In genomic region chr7:17971392-17971791, GRCh38 we compare ENCODE assay signal across 16 cellular contexts. TPM values are rescaled to one million over a fixed set of nuclear protein-coding genes. Genes with fewer than 3 reads are reported as not detected.
DNase-seq lines count a peak whose midpoint lies in the region; ATAC-seq, FAIRE-seq and TF ChIP-seq lines count a peak whose summit lies in the region.
"Had no signal": no experiment of that assay in that cellular context is flagged by ENCODE, and none has a peak within 500 bp of the region (broad histone marks: within the 10 kb centered on the region; RNA-seq: fewer than 3 reads in every experiment).

No MANE protein-coding gene starts in this region.

- H3K27me3 ChIP-seq in DND-41 (ENCODE audit: insufficient read depth, low read length, poor library complexity) (no peaks in the 10 kb centered on the region), Panc1 (ENCODE audit: control insufficient read depth, insufficient read depth, low read length) (peaks cover 7% of the 10 kb centered on the region; the same call in 1 of the 2 replicates), fibroblast of lung (ENCODE audit: control insufficient read depth, insufficient read depth, low read length) (no peaks in the 10 kb centered on the region)

- H3K9ac ChIP-seq in DND-41 (ENCODE audit: low read depth, low read length) (no peak overlapping the region), fibroblast of lung (ENCODE audit: insufficient read depth, low read length) (no peak overlapping the region)

- H3K79me2 ChIP-seq in DND-41 (ENCODE audit: insufficient read depth, low read length) (no peaks in the 10 kb centered on the region), fibroblast of lung (ENCODE audit: control insufficient read depth, insufficient read depth, low read length) (no peaks in the 10 kb centered on the region)

- 6% methylated on average over 1 of the region's 1 CpG for WGBS in A549 (ENCODE audit: missing lambda C conversion rate)

- no TSS peak for BruUV-seq in Panc1 (replicated peaks; lab: Mats Ljungman, UMichigan)

- peak; percentile 33 to 46; a peak in 4 of 5 replicates for TF ChIP-seq RAD21 in A549 (conservative IDR thresholded peaks at IDR 0.05 in 1 of 2, IDR thresholded peaks at IDR 0.05 in 1 of 2)

- H3K4me1 ChIP-seq in A549 (no peaks in the 10 kb centered on the region), DND-41 (ENCODE audit: insufficient read depth, low read length) (no peaks in the 10 kb centered on the region), Panc1 (ENCODE audit: control insufficient read depth, insufficient read depth, low read length) (no peaks in the 10 kb centered on the region), fibroblast of lung (ENCODE audit: control insufficient read depth, extremely low read depth, insufficient read depth, low read length) (no peaks in the 10 kb centered on the region)
- H3K4me1 ChIP-seq: gastrocnemius medialis, lower lobe of right lung had no signal

- intact Hi-C loops in Panc1 (cut with micrococcal nuclease; ENCODE audit: unreplicated experiment), result loop anchor here (10.0 kb wide), 1 partner anchor 373 kb away; no protein-coding TSS in a partner anchor

- H3K4me3 ChIP-seq in A549 (no peak overlapping the region), DND-41 (ENCODE audit: low read depth in 1 of 2, low read length in 2 of 2) (no peak overlapping the region), Panc1 (ENCODE audit: low read depth in 2 of 2, low read length in 2 of 2) (no peak overlapping the region), fibroblast of lung (replicated peaks in 1 of 4; ENCODE audit: control extremely low read depth in 1 of 4, insufficient read depth in 1 of 4, low read depth in 3 of 4, low read length in 4 of 4) (no peak overlapping the region)
- H3K4me3 ChIP-seq: gastrocnemius medialis, GM12878, lower lobe of right lung had no signal

- H2AFZ ChIP-seq in DND-41 (ENCODE audit: low read depth, low read length), result no peak overlapping the region
- no peak overlapping the region for H2AFZ ChIP-seq in fibroblast of lung (ENCODE audit: low read length)

- DNase-seq in A549 (ENCODE audit: low read depth in 1 of 2, low spot score in 1 of 2), result no peak
- DNase-seq in DND-41, result no peak
- DNase-seq in Panc1 (ENCODE audit: low read depth, low spot score), result no peak
- DNase-seq in fibroblast of lung (ENCODE audit: low read depth in 2 of 2), result peak; percentile 27 to 50
- DNase-seq in NCI-H226, result no peak
- DNase-seq: activated CD4-positive, alpha-beta T cell treated with anti-CD3 and anti-CD28 coated beads, Interleukin-2, amount 10 ng/mL, durations not matched to agents 24 days and 14 days; activated effector memory CD4-positive, alpha-beta T cell treated with anti-CD3 and anti-CD28 coated beads, Interleukin-2, amount 50 U/mL, for 16 hours; gastrocnemius medialis; lower lobe of right lung; MM.1S; NCI-H524 treated with DMSO at 0.1 percent for 48 hours had no signal

- no peaks in the 10 kb centered on the region for H3K9me3 ChIP-seq in A549
- H3K9me3 ChIP-seq in DND-41 (ENCODE audit: insufficient read depth, low read length, severe bottlenecking), result no peaks in the 10 kb centered on the region
- H3K9me3 ChIP-seq in Panc1 (ENCODE audit: control insufficient read depth, insufficient read depth, low read depth, low read length), result no peaks in the 10 kb centered on the region
- no peaks in the 10 kb centered on the region for H3K9me3 ChIP-seq in fibroblast of lung (ENCODE audit: control insufficient read depth, insufficient read depth, low read depth, low read length)
- H3K9me3 ChIP-seq: gastrocnemius medialis, lower lobe of right lung had no signal

- H3K27ac ChIP-seq in A549 (no peak overlapping the region), DND-41 (ENCODE audit: low read length) (no peak overlapping the region), Panc1 (ENCODE audit: low read length) (no peak overlapping the region), fibroblast of lung (ENCODE audit: insufficient read depth, low read length) (no peak overlapping the region)
- H3K27ac ChIP-seq: gastrocnemius medialis, lower lobe of right lung had no signal

- no peak for FAIRE-seq in A549 (lab: Jason Lieb, UNC)
- FAIRE-seq: GM12878 had no signal

- H3K4me2 ChIP-seq in A549, result no peak overlapping the region
- H3K4me2 ChIP-seq in DND-41 (ENCODE audit: insufficient read depth, low read length), result no peak overlapping the region
- H3K4me2 ChIP-seq in fibroblast of lung (ENCODE audit: extremely low read depth, insufficient read depth, low read length), result no peak overlapping the region

- no peak for TF ChIP-seq POLR2A in A549 (IDR thresholded peaks at IDR 0.05; ENCODE audit: low read length)

- H4K20me1 ChIP-seq in DND-41 (ENCODE audit: insufficient read depth, low read length), result no peaks in the 10 kb centered on the region
- H4K20me1 ChIP-seq in fibroblast of lung (ENCODE audit: control insufficient read depth, extremely low read depth, insufficient read depth, low read length), result no peaks in the 10 kb centered on the region

- TF ChIP-seq CTCF in A549 (IDR thresholded peaks at IDR 0.05), result peak; percentile 31; the same call in 2 of the 3 replicates
- peak; percentile 8 for TF ChIP-seq CTCF in DND-41 (IDR thresholded peaks at IDR 0.05; ENCODE audit: borderline replicate concordance, extremely low read depth, low read length, poor library complexity, severe bottlenecking)
- TF ChIP-seq CTCF in Panc1 (IDR thresholded peaks at IDR 0.05), result peak; percentile 50; the same call in 1 of the 2 replicates
- TF ChIP-seq CTCF in fibroblast of lung (conservative IDR thresholded peaks at IDR 0.05 in 1 of 2, IDR thresholded peaks at IDR 0.05 in 1 of 2; ENCODE audit: low read depth in 1 of 2, low read length in 2 of 2), result peak in 1 of 2 donors; percentile 9

- in situ Hi-C loops in Panc1 (cut with HindIII; ENCODE audit: low pct_unique_long_range_greater_than_20kb, low sequenced_read_pairs), result no loop called here

- no peak for TF ChIP-seq EP300 in A549 (IDR thresholded peaks at IDR 0.05)

- CTCF ChIA-PET in A549 (lab: Yijun Ruan, JAX), result no interaction called here
- CTCF ChIA-PET in Panc1 (lab: Charles Lee), result no interaction called here

- no peak for ATAC-seq in A549
- no peak for ATAC-seq in DND-41 (ENCODE audit: insufficient read depth, low read depth)
- ATAC-seq in Panc1, result no peak
- no peak for ATAC-seq in GM21528 (IDR thresholded peaks at IDR 0.05; ENCODE audit: low FRiP score, unreplicated experiment)
- ATAC-seq in HG02884 (IDR thresholded peaks at IDR 0.05; ENCODE audit: unreplicated experiment), result no peak
- ATAC-seq in GM18502 (IDR thresholded peaks at IDR 0.05; ENCODE audit: poor library complexity, unreplicated experiment), result no peak
- ATAC-seq: gastrocnemius medialis, GM12878, lower lobe of right lung had no signal

- POLR2A ChIA-PET in A549 (lab: Yijun Ruan, JAX) (no interaction called here), Panc1 (lab: Charles Lee) (no interaction called here)

- H3K36me3 ChIP-seq in DND-41 (ENCODE audit: insufficient read depth, low read length), result no peaks in the 10 kb centered on the region
- H3K36me3 ChIP-seq in Panc1 (ENCODE audit: control insufficient read depth, insufficient read depth, low read length), result no peaks in the 10 kb centered on the region
- no peaks in the 10 kb centered on the region for H3K36me3 ChIP-seq in fibroblast of lung (ENCODE audit: control insufficient read depth, insufficient read depth, low read length)
- H3K36me3 ChIP-seq: gastrocnemius medialis, lower lobe of right lung had no signal

TF ChIP-seq in A549, 52 proteins besides CTCF, POLR2A, EP300 and RAD21 (continues in another document):
- TF ChIP-seq SMC3 (IDR thresholded peaks at IDR 0.05), result 0 out of 3 replicates have a peak, but pooled peaks have one; percentile 22
- TF ChIP-seq PBX3 (IDR thresholded peaks at IDR 0.05), result no peak
- no peak for TF ChIP-seq EHF (CRISPR knock-in tag; IDR thresholded peaks at IDR 0.05)
- TF ChIP-seq CBX2 (IDR thresholded peaks at IDR 0.05; ENCODE audit: borderline replicate concordance, low read depth), result no peak
- TF ChIP-seq E2F6 (IDR thresholded peaks at IDR 0.05; ENCODE audit: borderline replicate concordance, low read depth), result no peak
- TF ChIP-seq MAFK (IDR thresholded peaks at IDR 0.05; ENCODE audit: partially characterized antibody), result no peak

RNA-seq across cellular contexts. Expression of gene SNX13, which starts 31.1 kb away (rescaled TPM):
- polyA plus RNA-seq in A549 (2011; rRNA removed) (26.3 and 31.6 TPM in 2 replicates), A549 (2017; fragmentation: RNase III; extraction: RNeasy Plus Mini Kit Qiagen cat#74134 plus additional on column Dnase treatment) (12.4 to 15.0 TPM (median 13.1 TPM) in 3 replicates), fibroblast of lung (26.1 and 36.0 TPM in 2 replicates)
- polyA plus RNA-seq in A549 (2012; cell fraction: cytosol; rRNA removed), result 5.0 TPM in 2 replicates
- 2.0 and 3.2 TPM in 2 replicates for polyA plus RNA-seq in A549 (2012; cell fraction: nucleus; rRNA removed)
- polyA minus RNA-seq in A549 (2011; rRNA and poly(A)+ RNA removed), result 12.3 and 12.7 TPM in 2 replicates
- total RNA-seq in Panc1 (2021; ENCODE audit: unreplicated experiment) (53.3 TPM), fibroblast of lung (37.5 and 42.9 TPM in 2 replicates)
- 15.6 TPM for polyA plus RNA-seq in Panc1 (2012; ENCODE audit: insufficient read length)
- polyA plus RNA-seq in fibroblast of lung (2012), result 15.5 and 19.8 TPM in 2 replicates
- polyA minus RNA-seq in fibroblast of lung (ENCODE audit: low replicate concordance), result 2.1 and 6.6 TPM in 2 replicates

RNA-seq across cellular contexts. Expression of gene PRPS1L1, which starts 56.3 kb away (rescaled TPM):
- polyA plus RNA-seq in A549 (2011; rRNA removed) (not detected in 2 replicates), A549 (2017; fragmentation: RNase III; extraction: RNeasy Plus Mini Kit Qiagen cat#74134 plus additional on column Dnase treatment) (not detected in 3 replicates), fibroblast of lung (not detected in 2 replicates)
- polyA plus RNA-seq in A549 (2012; cell fraction: cytosol; rRNA removed), result not detected in 2 replicates
- polyA plus RNA-seq in A549 (2012; cell fraction: nucleus; rRNA removed), result not detected in 2 replicates
- polyA minus RNA-seq in A549 (2011; rRNA and poly(A)+ RNA removed), result not detected in 2 replicates
- total RNA-seq in Panc1 (2021; ENCODE audit: unreplicated experiment) (not detected), fibroblast of lung (not detected in 2 replicates)
- not detected for polyA plus RNA-seq in Panc1 (2012; ENCODE audit: insufficient read length)
- not detected in 2 replicates for polyA plus RNA-seq in fibroblast of lung (2012)
- polyA minus RNA-seq in fibroblast of lung (ENCODE audit: low replicate concordance), result not detected in 2 replicates
- total RNA-seq: activated CD4-positive, alpha-beta T cell treated with anti-CD3 and anti-CD28 coated beads, Interleukin-2, amount 10 ng/mL, durations not matched to agents 24 days and 14 days; gastrocnemius medialis; GM12878; lower lobe of right lung; omental fat pad had no signal
- polyA plus RNA-seq: GM12878 had no signal

Comparison
In these comparisons a context has a peak if more than half of its experiments do, and no peak if none do; other contexts are left out.
1. DNase-seq: peak in fibroblast of lung (2 of 2); none in A549 (0 of 2), DND-41 (single experiment), Panc1 (single experiment) and NCI-H226 (single experiment).